35 cellular contexts compared by ENCODE assay signal in the genomic region with DNA sequence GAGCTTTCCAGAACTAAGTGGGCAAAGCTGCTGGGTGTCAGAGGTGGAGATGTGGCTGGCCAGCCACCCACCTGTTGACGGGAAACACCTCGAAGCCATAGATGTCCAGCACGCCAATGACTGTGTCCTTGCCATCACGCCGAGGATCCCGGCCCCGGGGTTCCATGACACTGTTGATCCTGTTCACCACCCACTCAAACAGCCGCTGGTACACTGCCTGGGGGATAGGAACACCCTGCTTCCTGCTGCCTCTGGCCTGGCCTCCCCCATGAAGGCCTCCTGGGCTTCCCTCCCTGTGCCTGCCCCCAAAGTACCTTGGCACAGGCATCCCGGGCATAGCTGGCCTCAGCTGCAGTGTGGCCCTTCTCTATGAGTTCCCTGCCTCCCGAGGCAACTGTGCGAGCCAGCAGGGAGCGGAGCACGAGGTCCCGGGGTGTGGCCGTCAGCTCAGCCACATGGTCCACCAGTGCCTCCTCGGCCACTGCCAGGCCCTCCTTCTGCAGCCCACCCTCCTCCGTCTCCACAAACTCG. TPM values are rescaled to one million over a fixed set of nuclear protein-coding genes. Genes with fewer than 3 reads are reported as not detected.
DNase-seq lines count a peak whose midpoint lies in the region; ATAC-seq and TF ChIP-seq lines count a peak whose summit lies in the region.
"Had no signal": no experiment of that assay in that cellular context is flagged by ENCODE, and none has a peak within 500 bp of the region (broad histone marks: within the 10 kb centered on the region; RNA-seq: fewer than 3 reads in every experiment).

No MANE protein-coding gene starts in this region.

- H3K27ac ChIP-seq in Karpas-422 (ENCODE audit: low read length) (no peak overlapping the region), ovary (no peak overlapping the region)
- H3K27ac ChIP-seq: A549, heart right ventricle, lower lobe of right lung, neutrophil, right lobe of liver had no signal

- H3K36me3 ChIP-seq in Karpas-422 (ENCODE audit: insufficient read depth, low read length) (peaks cover 31% of the 10 kb centered on the region), ovary (no peaks in the 10 kb centered on the region)
- H3K36me3 ChIP-seq: right lobe of liver had no signal

- H3K4me1 Mint-ChIP-seq in activated CD8-positive, alpha-beta T cell treated with anti-CD3 and anti-CD28 coated beads for 36 hours (ENCODE audit: low read depth) = peaks cover 24% of the 10 kb centered on the region
- H3K4me1 Mint-ChIP-seq in activated CD8-positive, alpha-beta T cell treated with anti-CD3 and anti-CD28 coated beads, Interleukin-2, amount 10 ng/mL, durations not matched to agents 7 days and 5 days (ENCODE audit: low read depth) = peaks cover 42% of the 10 kb centered on the region
- peaks cover 6% of the 10 kb centered on the region for H3K4me1 Mint-ChIP-seq in CD14-positive monocyte
- H3K4me1 Mint-ChIP-seq in central memory CD8-positive, alpha-beta T cell = peaks cover 22% of the 10 kb centered on the region

- no peak overlapping the region for H3K27ac Mint-ChIP-seq in activated CD8-positive, alpha-beta T cell treated with anti-CD3 and anti-CD28 coated beads for 36 hours
- H3K27ac Mint-ChIP-seq in activated CD8-positive, alpha-beta T cell treated with anti-CD3 and anti-CD28 coated beads, Interleukin-2, amount 10 ng/mL, durations not matched to agents 7 days and 5 days = no peak overlapping the region
- H3K27ac Mint-ChIP-seq in CD14-positive monocyte = peak overlapping the region in 4 of 7 donors; percentile 9 to 70 (median 24)
- peak overlapping the region; percentile 62 for H3K27ac Mint-ChIP-seq in central memory CD8-positive, alpha-beta T cell (ENCODE audit: low read depth)
- H3K27ac Mint-ChIP-seq: B cell, brain, progenitor cell of endocrine pancreas had no signal

- DNase-seq in activated CD8-positive, alpha-beta T cell treated with anti-CD3 and anti-CD28 coated beads for 36 hours = peak; percentile 13
- DNase-seq in activated CD8-positive, alpha-beta T cell treated with anti-CD3 and anti-CD28 coated beads, Interleukin-2, amount 10 ng/mL, durations not matched to agents 7 days and 5 days = no peak
- DNase-seq in CD14-positive monocyte (ENCODE audit: low spot score) (no peak), Karpas-422 (no peak), cerebellum (ENCODE audit: low spot score) (no peak), ovary (no peak)
- DNase-seq in central memory CD8-positive, alpha-beta T cell (ENCODE audit: low spot score in 2 of 2) = no peak
- peak; percentile 32 for DNase-seq in stimulated activated CD8-positive, alpha-beta memory T cell treated with anti-CD3 and anti-CD28 coated beads, Interleukin-4, amount 100 ng/mL, for 48 hours
- DNase-seq: activated CD4-positive, alpha-beta T cell treated with anti-CD3 and anti-CD28 coated beads, Interleukin-2, amount 50 U/mL, for 1 hour; activated effector memory CD4-positive, alpha-beta T cell treated with Interleukin-2 at 50 U/mL for 16 hours; CD8-positive, alpha-beta memory T cell; EL; heart right ventricle; KBM-7; kidney glomerular epithelial cell; lower lobe of right lung; midbrain; naive B cell; NCI-H1092 treated with DMSO at 0.1 percent for 48 hours; NCI-H1694 treated with DMSO at 0.1 percent for 48 hours; NCI-H446; NCI-H774; SHP77; stimulated activated CD4-positive, alpha-beta T cell treated with anti-CD3 and anti-CD28 coated beads, Interleukin-12 subunit alpha, Interleukin-12 subunit beta, amount 100 ng/mL, for 4 hours; stimulated activated CD4-positive, alpha-beta T cell treated with anti-CD3 and anti-CD28 coated beads, Interleukin-4, amount 100 ng/mL, for 24 hours; substantia nigra had no signal

- H3K27me3 Mint-ChIP-seq in activated CD8-positive, alpha-beta T cell treated with anti-CD3 and anti-CD28 coated beads for 36 hours = no peaks in the 10 kb centered on the region
- no peaks in the 10 kb centered on the region for H3K27me3 Mint-ChIP-seq in activated CD8-positive, alpha-beta T cell treated with anti-CD3 and anti-CD28 coated beads, Interleukin-2, amount 10 ng/mL, durations not matched to agents 7 days and 5 days (ENCODE audit: low read depth)
- peaks cover 0 to 2% (median 0%) of the 10 kb centered on the region in 3 donors for H3K27me3 Mint-ChIP-seq in CD14-positive monocyte (ENCODE audit: low read depth in 3 of 3)
- no peaks in the 10 kb centered on the region for H3K27me3 Mint-ChIP-seq in central memory CD8-positive, alpha-beta T cell
- H3K27me3 Mint-ChIP-seq: B cell; CD8-positive, alpha-beta memory T cell; naive B cell; progenitor cell of endocrine pancreas had no signal

- H2AFZ ChIP-seq in Karpas-422 (ENCODE audit: low read length) = no peak overlapping the region

- 0 out of 2 replicates have a peak, but pooled peaks cover 7% of the 10 kb centered on the region for H3K79me2 ChIP-seq in Karpas-422 (ENCODE audit: low read length)

- H3K4me3 ChIP-seq in Karpas-422 (ENCODE audit: low read length) = no peak overlapping the region
- H3K4me3 ChIP-seq in ovary = no peak overlapping the region
- H3K4me3 ChIP-seq: A549, heart right ventricle, lower lobe of right lung, right lobe of liver had no signal

- TF ChIP-seq EP300 in ovary (IDR thresholded peaks at IDR 0.05) = no peak

- no peaks in the 10 kb centered on the region for H3K9me3 Mint-ChIP-seq in activated CD8-positive, alpha-beta T cell treated with anti-CD3 and anti-CD28 coated beads for 36 hours
- H3K9me3 Mint-ChIP-seq in activated CD8-positive, alpha-beta T cell treated with anti-CD3 and anti-CD28 coated beads, Interleukin-2, amount 10 ng/mL, durations not matched to agents 7 days and 5 days (ENCODE audit: insufficient read depth) = no peaks in the 10 kb centered on the region
- no peaks in the 10 kb centered on the region for H3K9me3 Mint-ChIP-seq in CD14-positive monocyte
- H3K9me3 Mint-ChIP-seq in central memory CD8-positive, alpha-beta T cell = no peaks in the 10 kb centered on the region
- H3K9me3 Mint-ChIP-seq: brain; CD8-positive, alpha-beta memory T cell; naive B cell had no signal

- H3K36me3 Mint-ChIP-seq in activated CD8-positive, alpha-beta T cell treated with anti-CD3 and anti-CD28 coated beads for 36 hours (ENCODE audit: low read depth) = peaks cover 89% of the 10 kb centered on the region
- H3K36me3 Mint-ChIP-seq in activated CD8-positive, alpha-beta T cell treated with anti-CD3 and anti-CD28 coated beads, Interleukin-2, amount 10 ng/mL, durations not matched to agents 7 days and 5 days (ENCODE audit: low read depth) = peaks cover 87% of the 10 kb centered on the region
- peaks cover 87 to 99% of the 10 kb centered on the region in 2 donors for H3K36me3 Mint-ChIP-seq in CD14-positive monocyte
- peaks cover 52% of the 10 kb centered on the region for H3K36me3 Mint-ChIP-seq in central memory CD8-positive, alpha-beta T cell (ENCODE audit: insufficient read depth)
- H3K36me3 Mint-ChIP-seq: brain, naive B cell had no signal

- no peaks in the 10 kb centered on the region; the same call in 1 of the 2 replicates for H4K20me1 ChIP-seq in Karpas-422 (ENCODE audit: insufficient read depth, low read depth, low read length)

- H3K9me3 ChIP-seq in Karpas-422 (ENCODE audit: low read length) (no peaks in the 10 kb centered on the region), ovary (no peaks in the 10 kb centered on the region)
- H3K9me3 ChIP-seq: A549, heart right ventricle, lower lobe of right lung, neutrophil, right lobe of liver had no signal

- POLR2A ChIA-PET in activated CD8-positive, alpha-beta T cell treated with anti-CD3 and anti-CD28 coated beads for 36 hours (lab: Charles Lee) = interaction anchor here (0.9 to 16.8 kb wide), 4 partner anchors 6 to 31 kb away, joined by 3 to 317 read pairs (median 224); a partner anchor contains a TSS
- POLR2A ChIA-PET in activated CD8-positive, alpha-beta T cell treated with anti-CD3 and anti-CD28 coated beads, Interleukin-2, amount 10 ng/mL, durations not matched to agents 7 days and 5 days (lab: Charles Lee) = interaction anchor here (0.7 to 5.9 kb wide), 8 partner anchors 8 to 165 kb away, joined by 3 to 96 read pairs (median 4); a partner anchor contains a TSS

- H3K27me3 ChIP-seq in Karpas-422 (ENCODE audit: low read length) (no peaks in the 10 kb centered on the region), ovary (no peaks in the 10 kb centered on the region)
- H3K27me3 ChIP-seq: heart right ventricle, neutrophil, right lobe of liver had no signal

- CTCF ChIA-PET in activated CD8-positive, alpha-beta T cell treated with anti-CD3 and anti-CD28 coated beads for 36 hours (lab: Charles Lee) = interaction anchor here (1.4 kb wide), 1 partner anchor 165 kb away, joined by 3 read pairs; no protein-coding TSS in a partner anchor
- CTCF ChIA-PET in activated CD8-positive, alpha-beta T cell treated with anti-CD3 and anti-CD28 coated beads, Interleukin-2, amount 10 ng/mL, durations not matched to agents 7 days and 5 days (lab: Charles Lee) = no interaction called here

- H3K4me3 Mint-ChIP-seq in activated CD8-positive, alpha-beta T cell treated with anti-CD3 and anti-CD28 coated beads for 36 hours = no peak overlapping the region
- H3K4me3 Mint-ChIP-seq in activated CD8-positive, alpha-beta T cell treated with anti-CD3 and anti-CD28 coated beads, Interleukin-2, amount 10 ng/mL, durations not matched to agents 7 days and 5 days = no peak overlapping the region
- no peak overlapping the region for H3K4me3 Mint-ChIP-seq in CD14-positive monocyte
- H3K4me3 Mint-ChIP-seq in central memory CD8-positive, alpha-beta T cell = no peak overlapping the region
- H3K4me3 Mint-ChIP-seq: B cell; brain; CD8-positive, alpha-beta memory T cell; naive B cell had no signal

- intact Hi-C loops in activated CD8-positive, alpha-beta T cell treated with anti-CD3 and anti-CD28 coated beads for 36 hours (cut with micrococcal nuclease) = no loop called here
- intact Hi-C loops in CD14-positive monocyte (cut with micrococcal nuclease) (loop anchor here (5.0 to 10.0 kb wide), 3 partner anchors 54 to 167 kb away; no protein-coding TSS in a partner anchor), ovary (cut with DNase I) (no loop called here)

- no peak for TF ChIP-seq POLR2A in ovary (IDR thresholded peaks at IDR 0.05)

- H3K9me2 ChIP-seq in Karpas-422 (replicated peaks; ENCODE audit: insufficient read depth, low read length) = no peaks in the 10 kb centered on the region

- no peaks in the 10 kb centered on the region for H3K4me1 ChIP-seq in Karpas-422 (ENCODE audit: low read length)
- H3K4me1 ChIP-seq in ovary (ENCODE audit: insufficient read depth) = no peaks in the 10 kb centered on the region
- H3K4me1 ChIP-seq: A549, lower lobe of right lung, right lobe of liver had no signal

- no peak for TF ChIP-seq CTCF in activated CD8-positive, alpha-beta T cell treated with anti-CD3 and anti-CD28 coated beads for 36 hours (IDR thresholded peaks at IDR 0.05)
- TF ChIP-seq CTCF in CD14-positive monocyte (IDR thresholded peaks at IDR 0.05) (no peak), ovary (IDR thresholded peaks at IDR 0.05) (no peak)

- no peak overlapping the region for H3K4me2 ChIP-seq in Karpas-422 (ENCODE audit: low read depth, low read length, poor library complexity, severe bottlenecking)
- H3K4me2 ChIP-seq: A549 had no signal

- no peak for ATAC-seq in activated CD8-positive, alpha-beta T cell treated with anti-CD3 and anti-CD28 coated beads for 36 hours
- ATAC-seq in activated CD8-positive, alpha-beta T cell treated with anti-CD3 and anti-CD28 coated beads, Interleukin-2, amount 10 ng/mL, durations not matched to agents 7 days and 5 days = no peak
- ATAC-seq in central memory CD8-positive, alpha-beta T cell (replicated peaks; ENCODE audit: extremely low read depth, poor library complexity, severe bottlenecking) = no peak
- ATAC-seq: A549, heart right ventricle, lower lobe of right lung, Panc1, right lobe of liver had no signal

- 80 to 85% (median 82%) methylated on average over 18 of the region's 18 CpGs for WGBS in ovary, 3 donors

- no peak overlapping the region for H3K9ac ChIP-seq in Karpas-422 (ENCODE audit: low read length)

RNA-seq across cellular contexts. Expression of a gene that starts 8.2 kb away (rescaled TPM):
- 100 to 1,000 TPM; 399 to 403 TPM for total RNA-seq in activated CD8-positive, alpha-beta T cell treated with anti-CD3 and anti-CD28 coated beads for 36 hours
- total RNA-seq in activated CD8-positive, alpha-beta T cell treated with anti-CD3 and anti-CD28 coated beads, Interleukin-2, amount 10 ng/mL, durations not matched to agents 7 days and 5 days = 100 to 1,000 TPM; 435 to 453 TPM
- polyA plus RNA-seq in CD14-positive monocyte = 100 to 1,000 TPM; 119 to 135 TPM
- total RNA-seq in Karpas-422 (2014; rRNA removed; shearing (Covaris generic); ENCODE audit: low replicate concordance) = 62.4 and 130 TPM in 2 replicates
- 0.54 TPM for total RNA-seq in cerebellum
- total RNA-seq in ovary = 1 to 10 TPM in 4 of 7 donors, under 1 TPM in 3; 0.48 to 2.4 (median 1.0) TPM
- 1 to 10 TPM in 1 of 2 donors, under 1 TPM in 1; 0.64 to 1.1 TPM for polyA plus RNA-seq in ovary
- total RNA-seq: H4 had no signal
- polyA plus RNA-seq: endothelial cell of umbilical vein had no signal

RNA-seq across cellular contexts. Expression of a gene that starts 29.4 kb away (rescaled TPM):
- total RNA-seq in activated CD8-positive, alpha-beta T cell treated with anti-CD3 and anti-CD28 coated beads for 36 hours = 10 to 100 TPM; 72.3 to 77.5 TPM
- 10 to 100 TPM; 99.6 to 99.9 TPM for total RNA-seq in activated CD8-positive, alpha-beta T cell treated with anti-CD3 and anti-CD28 coated beads, Interleukin-2, amount 10 ng/mL, durations not matched to agents 7 days and 5 days
- 10 to 100 TPM; 38.5 to 51.4 TPM for polyA plus RNA-seq in CD14-positive monocyte
- 42.5 and 78.8 TPM in 2 replicates for total RNA-seq in Karpas-422 (2014; rRNA removed; shearing (Covaris generic); ENCODE audit: low replicate concordance)
- total RNA-seq in cerebellum = 18.8 TPM
- 10 to 100 TPM; 16.2 to 34.6 (median 23.5) TPM for total RNA-seq in ovary
- 10 to 100 TPM; 21.2 to 23.1 TPM for polyA plus RNA-seq in ovary

Comparison
In these comparisons a context has a peak if more than half of its experiments do, and no peak if none do; other contexts are left out.
1. DNase-seq: peak in activated CD8-positive, alpha-beta T cell treated with anti-CD3 and anti-CD28 coated beads for 36 hours (single experiment) and stimulated activated CD8-positive, alpha-beta memory T cell treated with anti-CD3 and anti-CD28 coated beads, Interleukin-4, amount 100 ng/mL, for 48 hours (single experiment); none in activated CD8-positive, alpha-beta T cell treated with anti-CD3 and anti-CD28 coated beads, Interleukin-2, amount 10 ng/mL, durations not matched to agents 7 days and 5 days (single experiment), CD14-positive monocyte (single experiment), central memory CD8-positive, alpha-beta T cell (0 of 2), Karpas-422 (single experiment), cerebellum (single experiment) and ovary (0 of 5).
2. H3K27ac Mint-ChIP-seq: peak in CD14-positive monocyte (4 of 7) and central memory CD8-positive, alpha-beta T cell (single experiment); none in activated CD8-positive, alpha-beta T cell treated with anti-CD3 and anti-CD28 coated beads for 36 hours (single experiment) and activated CD8-positive, alpha-beta T cell treated with anti-CD3 and anti-CD28 coated beads, Interleukin-2, amount 10 ng/mL, durations not matched to agents 7 days and 5 days (single experiment).
3. RNA of a gene that starts 8.2 kb away (total RNA-seq): 435 to 453 TPM in activated CD8-positive, alpha-beta T cell treated with anti-CD3 and anti-CD28 coated beads, Interleukin-2, amount 10 ng/mL, durations not matched to agents 7 days and 5 days, 399 to 403 TPM in activated CD8-positive, alpha-beta T cell treated with anti-CD3 and anti-CD28 coated beads for 36 hours and 62.4 to 130 TPM in Karpas-422; 0.48 to 2.4 TPM in ovary and 0.54 TPM in cerebellum (single experiment); every median in the first group is over 10 times any median in the second.
4. intact Hi-C loops: an anchor here in CD14-positive monocyte (5.0 to 10.0 kb wide); none called in activated CD8-positive, alpha-beta T cell treated with anti-CD3 and anti-CD28 coated beads for 36 hours and ovary.